27 cellular contexts compared by ENCODE assay signal in the genomic region with DNA sequence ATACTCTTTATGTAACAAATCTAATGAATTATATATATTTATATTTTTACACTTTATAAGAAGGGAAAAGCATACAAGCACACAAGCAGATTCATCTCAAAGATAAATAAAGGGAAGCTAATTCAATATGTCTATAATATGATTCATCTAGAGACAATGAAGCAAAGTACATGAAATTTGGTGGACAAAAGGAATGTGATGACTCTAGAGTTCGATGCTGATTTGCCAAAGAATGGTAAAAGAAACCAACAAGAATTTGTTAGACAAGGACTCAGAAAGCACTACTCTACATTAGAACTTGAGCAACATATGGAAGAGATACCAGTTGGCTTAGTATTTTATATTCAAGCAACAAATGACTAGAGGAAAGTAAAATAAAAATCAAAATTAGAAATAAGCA.
"Had no signal": no experiment of that assay in that cellular context is flagged by ENCODE, and none has a peak within 500 bp of the region (broad histone marks: within the 10 kb centered on the region; RNA-seq: fewer than 3 reads in every experiment).

No MANE protein-coding gene starts in this region.

- H3K9me3 ChIP-seq: ascending aorta, neutrophil, thoracic aorta had no signal

- H3K27me3 Mint-ChIP-seq: activated CD4-positive, alpha-beta memory T cell treated with anti-CD3 and anti-CD28 coated beads for 36 hours; dendritic cell treated with granulocyte-macrophage colony-stimulating factor and Interleukin-4, amounts not matched to agents 40 ng/mL and 50 ng/mL, for 4 days; naive B cell; progenitor cell of endocrine pancreas; stimulated activated naive CD8-positive, alpha-beta T cell treated with anti-CD3 and anti-CD28 coated beads, Interleukin-15, Interleukin-2, amounts not matched to agents 100 ng/mL and 50 ng/mL, for 24 hours had no signal

- H3K27ac ChIP-seq: ascending aorta, neutrophil, thoracic aorta had no signal

- H3K36me3 Mint-ChIP-seq: activated CD4-positive, alpha-beta memory T cell treated with anti-CD3 and anti-CD28 coated beads for 36 hours; activated naive CD8-positive, alpha-beta T cell treated with anti-CD3 and anti-CD28 coated beads, Interleukin-2, amount 10 ng/mL, durations not matched to agents 7 days and 5 days; mesothelial cell of epicardium; naive B cell; stimulated activated effector memory CD8-positive, alpha-beta T cell treated with anti-CD3 and anti-CD28 coated beads, Interleukin-12 subunit alpha, Interleukin-12 subunit beta, amount 100 ng/mL, for 72 hours had no signal

- H3K4me3 Mint-ChIP-seq: activated CD4-positive, alpha-beta memory T cell treated with anti-CD3 and anti-CD28 coated beads for 36 hours; activated naive CD4-positive, alpha-beta T cell treated with anti-CD3 and anti-CD28 coated beads for 36 hours; activated naive CD8-positive, alpha-beta T cell treated with anti-CD3 and anti-CD28 coated beads, Interleukin-2, amount 10 ng/mL, durations not matched to agents 7 days and 5 days; activated T-helper 1 cell treated with anti-CD3 and anti-CD28 coated beads, Interleukin-12 subunit alpha, Interleukin-12 subunit beta, Interleukin-2, Interleukin-4 antibody, amounts not matched to agents 30 ng/mL and 10 ng/mL and 1 ng/mL, durations not matched to agents 14 hours and 24 hours and 36 hours; dendritic cell treated with granulocyte-macrophage colony-stimulating factor and Interleukin-4, amounts not matched to agents 40 ng/mL and 50 ng/mL, for 4 days; endodermal cell; mesothelial cell of epicardium; naive B cell; nephron progenitor cell; stimulated activated effector memory CD8-positive, alpha-beta T cell treated with anti-CD3 and anti-CD28 coated beads, Interleukin-12 subunit alpha, Interleukin-12 subunit beta, amount 100 ng/mL, for 72 hours; stimulated activated naive CD8-positive, alpha-beta T cell treated with anti-CD3 and anti-CD28 coated beads, Interleukin-15, Interleukin-2, amounts not matched to agents 100 ng/mL and 50 ng/mL, for 24 hours; T-helper 2 cell treated with Interferon-gamma antibody and Interleukin-4, amounts not matched to agents 5 μg/mL and 100 μg/mL, for 36 hours had no signal

- H3K4me1 Mint-ChIP-seq: endodermal cell; naive B cell; stimulated activated effector memory CD8-positive, alpha-beta T cell treated with anti-CD3 and anti-CD28 coated beads, Interleukin-12 subunit alpha, Interleukin-12 subunit beta, amount 100 ng/mL, for 72 hours had no signal

- H3K4me3 ChIP-seq: ascending aorta, thoracic aorta had no signal

- H3K9me3 Mint-ChIP-seq: activated CD4-positive, alpha-beta memory T cell treated with anti-CD3 and anti-CD28 coated beads for 36 hours; activated naive CD4-positive, alpha-beta T cell treated with anti-CD3 and anti-CD28 coated beads for 36 hours; activated naive CD8-positive, alpha-beta T cell treated with anti-CD3 and anti-CD28 coated beads, Interleukin-2, amount 10 ng/mL, durations not matched to agents 7 days and 5 days; activated T-helper 1 cell treated with anti-CD3 and anti-CD28 coated beads, Interleukin-12 subunit alpha, Interleukin-12 subunit beta, Interleukin-2, Interleukin-4 antibody, amounts not matched to agents 30 ng/mL and 10 ng/mL and 1 ng/mL, durations not matched to agents 14 hours and 24 hours and 36 hours; dendritic cell treated with granulocyte-macrophage colony-stimulating factor and Interleukin-4, amounts not matched to agents 40 ng/mL and 50 ng/mL, for 4 days; endodermal cell; mesothelial cell of epicardium; nephron progenitor cell; stimulated activated naive CD8-positive, alpha-beta T cell treated with anti-CD3 and anti-CD28 coated beads, Interleukin-15, Interleukin-2, amounts not matched to agents 100 ng/mL and 50 ng/mL, for 24 hours; T-helper 2 cell treated with Interferon-gamma antibody and Interleukin-4, amounts not matched to agents 5 μg/mL and 100 μg/mL, for 36 hours had no signal

- H3K36me3 ChIP-seq: ascending aorta, neutrophil, thoracic aorta had no signal

- H3K4me1 ChIP-seq: ascending aorta had no signal

- H3K27me3 ChIP-seq: ascending aorta, neutrophil had no signal

- DNase-seq: activated CD4-positive, alpha-beta memory T cell treated with anti-CD3 and anti-CD28 coated beads for 36 hours; activated CD4-positive, alpha-beta T cell treated with anti-CD3 and anti-CD28 coated beads for 4 hours; activated CD8-positive, alpha-beta memory T cell treated with anti-CD3 and anti-CD28 coated beads, Interleukin-2, amount 50 U/mL, for 4 hours; activated effector memory CD4-positive, alpha-beta T cell treated with anti-CD3 and anti-CD28 coated beads, Interleukin-2, amount 50 U/mL, for 16 hours; activated naive CD4-positive, alpha-beta T cell treated with anti-CD3 and anti-CD28 coated beads for 36 hours; activated naive CD8-positive, alpha-beta T cell treated with anti-CD3 and anti-CD28 coated beads, Interleukin-2, amount 10 ng/mL, durations not matched to agents 7 days and 5 days; activated T-cell treated with anti-CD3 and anti-CD28 coated beads, Interleukin-2, amount 50 U/mL, for 1 hour; caudate nucleus; endodermal cell; head of caudate nucleus; hippocampal formation; kidney; naive B cell; nephron progenitor cell; small intestine; stimulated activated CD4-positive, alpha-beta T cell treated with anti-CD3 and anti-CD28 coated beads, Interleukin-4, amount 100 ng/mL, for 24 hours; trophoblast cell had no signal

- H3K27ac Mint-ChIP-seq: activated CD4-positive, alpha-beta memory T cell treated with anti-CD3 and anti-CD28 coated beads for 36 hours; activated naive CD4-positive, alpha-beta T cell treated with anti-CD3 and anti-CD28 coated beads for 36 hours; activated naive CD8-positive, alpha-beta T cell treated with anti-CD3 and anti-CD28 coated beads, Interleukin-2, amount 10 ng/mL, durations not matched to agents 7 days and 5 days; activated T-helper 1 cell treated with anti-CD3 and anti-CD28 coated beads, Interleukin-12 subunit alpha, Interleukin-12 subunit beta, Interleukin-2, Interleukin-4 antibody, amounts not matched to agents 30 ng/mL and 10 ng/mL and 1 ng/mL, durations not matched to agents 14 hours and 24 hours and 36 hours; dendritic cell treated with granulocyte-macrophage colony-stimulating factor and Interleukin-4, amounts not matched to agents 40 ng/mL and 50 ng/mL, for 4 days; endodermal cell; mesothelial cell of epicardium; naive B cell; nephron progenitor cell; progenitor cell of endocrine pancreas; stimulated activated effector memory CD8-positive, alpha-beta T cell treated with anti-CD3 and anti-CD28 coated beads, Interleukin-12 subunit alpha, Interleukin-12 subunit beta, amount 100 ng/mL, for 72 hours; stimulated activated naive CD8-positive, alpha-beta T cell treated with anti-CD3 and anti-CD28 coated beads, Interleukin-15, Interleukin-2, amounts not matched to agents 100 ng/mL and 50 ng/mL, for 24 hours; T-helper 2 cell treated with Interferon-gamma antibody and Interleukin-4, amounts not matched to agents 5 μg/mL and 100 μg/mL, for 36 hours had no signal
